In genomic region chr16:50313596-50314483, GRCh38 we compare ENCODE assay signal across 8 cellular contexts. TPM values are rescaled to one million over a fixed set of nuclear protein-coding genes. Genes with fewer than 3 reads are reported as not detected.
A peak's percentile ranks its signal among the peaks of the same experiment; 100 is the strongest.
DNase-seq lines count a peak whose midpoint lies in the region; ATAC-seq, FAIRE-seq and TF ChIP-seq lines count a peak whose summit lies in the region.

No MANE protein-coding gene starts in this region.

- BruUV-seq in K562 (replicated peaks; lab: Mats Ljungman, UMichigan), result no TSS peak

- no peaks in the 10 kb centered on the region for H3K9me3 Mint-ChIP-seq in T-helper 1 cell treated with Interleukin-12 subunit alpha and Interleukin-12 subunit beta and Interleukin-4 antibody, amounts not matched to agents 30 μg/mL and 1 μg/mL, for 36 hours
- H3K9me3 Mint-ChIP-seq in stimulated activated naive CD8-positive, alpha-beta T cell treated with anti-CD3 and anti-CD28 coated beads, Interleukin-15, amount 100 ng/mL, for 72 hours, result no peaks in the 10 kb centered on the region

- no peak overlapping the region for H3K27ac ChIP-seq in K562 (ENCODE audit: extremely low read depth, low read depth, low read length)

- CTCF ChIA-PET in K562 (lab: Yijun Ruan, JAX; ENCODE audit: low intra/inter-chr PET ratio), result no interaction called here

- ATAC-seq in K562, result peak; percentile 20; the same call in 2 of the 3 replicates
- ATAC-seq in stimulated activated naive CD8-positive, alpha-beta T cell treated with anti-CD3 and anti-CD28 coated beads, Interleukin-15, amount 100 ng/mL, for 72 hours, result peak; percentile 71
- ATAC-seq in GM18505 (IDR thresholded peaks at IDR 0.05; ENCODE audit: unreplicated experiment), result no peak

- H3K36me3 Mint-ChIP-seq in T-helper 1 cell treated with Interleukin-12 subunit alpha and Interleukin-12 subunit beta and Interleukin-4 antibody, amounts not matched to agents 30 μg/mL and 1 μg/mL, for 36 hours (ENCODE audit: low read depth), result peaks cover 53% of the 10 kb centered on the region

- H3K4me1 ChIP-seq in K562 (replicated peaks in 1 of 2; ENCODE audit: control insufficient read depth in 2 of 2, insufficient read depth in 2 of 2, low read length in 2 of 2), result peaks cover 0 to 17% of the 10 kb centered on the region in 2 experiments; a peak in 2 of 5 replicates

- in situ Hi-C loops in K562 (cut with MboI), result no loop called here

- no peaks in the 10 kb centered on the region for H3K79me2 ChIP-seq in K562 (ENCODE audit: control insufficient read depth, insufficient read depth, low read length)

- POLR2A ChIA-PET in K562 (lab: Yijun Ruan, JAX), result interaction anchor here (0.6 to 1.1 kb wide), 3 partner anchors 11 to 47 kb away, joined by 3 read pairs; no protein-coding TSS in a partner anchor

- peaks cover 28% of the 10 kb centered on the region for H3K4me1 Mint-ChIP-seq in T-helper 1 cell treated with Interleukin-12 subunit alpha and Interleukin-12 subunit beta and Interleukin-4 antibody, amounts not matched to agents 30 μg/mL and 1 μg/mL, for 36 hours (ENCODE audit: low read depth)
- peaks cover 36% of the 10 kb centered on the region for H3K4me1 Mint-ChIP-seq in stimulated activated naive CD8-positive, alpha-beta T cell treated with anti-CD3 and anti-CD28 coated beads, Interleukin-15, amount 100 ng/mL, for 72 hours

- peak overlapping the region in 1 of 2 experiments; percentile 17; a peak in 1 of 4 replicates for H3K9ac ChIP-seq in K562 (ENCODE audit: insufficient read depth in 1 of 2, low read depth in 2 of 2, low read length in 2 of 2)

- TF ChIP-seq POLR2A in K562 (conservative IDR thresholded peaks at IDR 0.05) (peak; percentile 50; the same call in 1 of the 2 replicates), GM18505 (IDR thresholded peaks at IDR 0.05; ENCODE audit: borderline replicate concordance, extremely low read depth, insufficient read depth, insufficient read length) (no peak)

- H3K27ac Mint-ChIP-seq in T-helper 1 cell treated with Interleukin-12 subunit alpha and Interleukin-12 subunit beta and Interleukin-4 antibody, amounts not matched to agents 30 μg/mL and 1 μg/mL, for 36 hours, result peak overlapping the region; percentile 85
- H3K27ac Mint-ChIP-seq in stimulated activated naive CD8-positive, alpha-beta T cell treated with anti-CD3 and anti-CD28 coated beads, Interleukin-15, amount 100 ng/mL, for 72 hours, result peak overlapping the region; percentile 79 to 93

- H3K9me1 ChIP-seq in K562 (ENCODE audit: control insufficient read depth, insufficient read depth, low read length), result no peaks in the 10 kb centered on the region

- H2AFZ ChIP-seq in K562 (ENCODE audit: low read depth, low read length), result no peak overlapping the region

- no peaks in the 10 kb centered on the region for H3K27me3 Mint-ChIP-seq in T-helper 1 cell treated with Interleukin-12 subunit alpha and Interleukin-12 subunit beta and Interleukin-4 antibody, amounts not matched to agents 30 μg/mL and 1 μg/mL, for 36 hours (ENCODE audit: low read depth)
- no peaks in the 10 kb centered on the region for H3K27me3 Mint-ChIP-seq in stimulated activated naive CD8-positive, alpha-beta T cell treated with anti-CD3 and anti-CD28 coated beads, Interleukin-15, amount 100 ng/mL, for 72 hours

- no peaks in the 10 kb centered on the region; the same call in 1 of the 2 replicates for H4K20me1 ChIP-seq in K562 (replicated peaks; ENCODE audit: control insufficient read depth, insufficient read depth, low read length)

- no peak overlapping the region for H3K4me3 ChIP-seq in K562

- WGBS in K562 (ENCODE audit: insufficient coverage, low coverage, missing lambda C conversion rate), result 83% methylated on average over 29 of the region's 31 CpGs

- TF ChIP-seq EP300 in K562 (IDR thresholded peaks at IDR 0.05; ENCODE audit: low read length), result no peak

- no peak overlapping the region for H3K4me2 ChIP-seq in K562 (ENCODE audit: insufficient read depth, low read length)

- no peak for DNase-seq in K562 (ENCODE audit: extremely low read depth in 1 of 4, low spot score in 3 of 4)
- DNase-seq in lung microvascular endothelial cell (ENCODE audit: low read depth in 2 of 2), result peak; percentile 71 to 76
- peak in 1 of 2 donors; percentile 31 for DNase-seq in stimulated activated naive CD8-positive, alpha-beta T cell treated with anti-CD3 and anti-CD28 coated beads, Interleukin-15, amount 100 ng/mL, for 72 hours
- DNase-seq in retina, result no peak
- DNase-seq in NCI-H2196 (lab: John Stamatoyannopoulos, UW; ENCODE audit: unreplicated experiment), result no peak
- no peak for DNase-seq in NCI-H1092 treated with DMSO at 0.1 percent for 48 hours (lab: John Stamatoyannopoulos, UW)

- no peak for TF ChIP-seq CTCF in K562 (IDR thresholded peaks at IDR 0.05 in 2 of 3, conservative IDR thresholded peaks at IDR 0.05 in 1 of 3; ENCODE audit: insufficient read depth in 2 of 3, low read depth in 1 of 3, low read length in 3 of 3)

- no peaks in the 10 kb centered on the region for H3K9me3 ChIP-seq in K562 (replicated peaks; ENCODE audit: control insufficient read depth, insufficient read depth, low read depth, low read length)

- peaks cover 98% of the 10 kb centered on the region for H3K36me3 ChIP-seq in K562 (ENCODE audit: control insufficient read depth, insufficient read depth, low read length)

- no peaks in the 10 kb centered on the region for H3K27me3 ChIP-seq in K562 (ENCODE audit: control insufficient read depth in 2 of 2, insufficient read depth in 2 of 2, low read length in 2 of 2)

- TF ChIP-seq RAD21 in K562 (CRISPR knock-in tag; conservative IDR thresholded peaks at IDR 0.05 in 1 of 2, IDR thresholded peaks at IDR 0.05 in 1 of 2), result no peak

- H3K4me3 Mint-ChIP-seq in T-helper 1 cell treated with Interleukin-12 subunit alpha and Interleukin-12 subunit beta and Interleukin-4 antibody, amounts not matched to agents 30 μg/mL and 1 μg/mL, for 36 hours, result peak overlapping the region; percentile 40
- peak overlapping the region in 1 of 2 donors; percentile 1 for H3K4me3 Mint-ChIP-seq in stimulated activated naive CD8-positive, alpha-beta T cell treated with anti-CD3 and anti-CD28 coated beads, Interleukin-15, amount 100 ng/mL, for 72 hours

- intact Hi-C loops in K562 (cut with micrococcal nuclease), result no loop called here

- peak; percentile 32 for FAIRE-seq in K562 (lab: Jason Lieb, UNC)

TF ChIP-seq in K562, 482 proteins besides CTCF, POLR2A, EP300 and RAD21 (continues in another document):
- TF ChIP-seq ZNF311 (CRISPR knock-in tag; IDR thresholded peaks at IDR 0.05) (no peak), SIN3B (IDR thresholded peaks at IDR 0.05; ENCODE audit: low read depth) (no peak), ZNF3 (CRISPR knock-in tag; IDR thresholded peaks at IDR 0.05) (no peak), ATF7 (IDR thresholded peaks at IDR 0.05) (no peak)

RNA-seq across cellular contexts. Expression of gene ADCY7, which starts 47.5 kb away (rescaled TPM):
- total RNA-seq in K562 (2011; cell fraction: chromatin; rRNA removed; ENCODE audit: low replicate concordance), result 155 and 371 TPM in 2 replicates
- 245 and 277 TPM in 2 replicates for total RNA-seq in K562 (2011; cell fraction: nucleolus; rRNA removed)
- 151 and 184 TPM in 2 replicates for total RNA-seq in K562 (2011; cell fraction: nucleoplasm; rRNA removed)
- 59.0 and 73.5 TPM in 2 replicates for total RNA-seq in K562 (2014; rRNA removed)
- 15.9 and 19.0 TPM in 2 replicates for total RNA-seq in K562 (2014; rRNA removed; fragmentation: Illumina TruSeq; extraction: Trizol)
- total RNA-seq in K562 (2015; rRNA removed; fragmentation: Illumina TruSeq; extraction: Trizol), result 28.6 and 29.9 TPM in 2 replicates
- total RNA-seq in K562 (2021), result 104 and 108 TPM in 2 replicates
- polyA plus RNA-seq in K562 (2011; rRNA removed), result 28.6 and 31.0 TPM in 2 replicates
- 19.2 and 48.3 TPM in 2 replicates for polyA plus RNA-seq in K562 (2011; cell fraction: cytosol; rRNA removed)
- 193 and 347 TPM in 2 replicates for polyA plus RNA-seq in K562 (2011; cell fraction: nucleus; rRNA removed)
- polyA plus RNA-seq in K562 (2012), result 53.4 and 59.6 TPM in 2 replicates
- 26.4 and 37.3 TPM in 2 replicates for polyA plus RNA-seq in K562 (2014; fragmentation: Illumina TruSeq; extraction: Trizol)
- polyA plus RNA-seq in K562 (2014; fragmentation: Nextera tagmentation; extraction: Ambion mirVana), result 1 to 10 TPM; 2.3 to 2.4 TPM
- polyA plus RNA-seq in K562 (2014; rRNA removed), result 49.4 and 64.0 TPM in 2 replicates
- 27.7 and 54.0 TPM in 2 replicates for polyA minus RNA-seq in K562 (2011; rRNA and poly(A)+ RNA removed)
- 42.4 and 51.4 TPM in 2 replicates for polyA minus RNA-seq in K562 (2011; cell fraction: cytosol; rRNA and poly(A)+ RNA removed)
- 109 TPM in 2 replicates for polyA minus RNA-seq in K562 (2011; cell fraction: nucleus; rRNA and poly(A)+ RNA removed)
- 3.1 and 4.8 TPM in 2 replicates for total RNA-seq in lung microvascular endothelial cell

RNA-seq across cellular contexts. Expression of gene BRD7, which starts 54.9 kb away (rescaled TPM):
- total RNA-seq in K562 (2011; cell fraction: chromatin; rRNA removed; ENCODE audit: low replicate concordance), result 29.1 and 47.8 TPM in 2 replicates
- total RNA-seq in K562 (2011; cell fraction: nucleolus; rRNA removed), result 16.5 and 17.9 TPM in 2 replicates
- total RNA-seq in K562 (2011; cell fraction: nucleoplasm; rRNA removed), result 26.1 and 42.0 TPM in 2 replicates
- 68.7 and 80.5 TPM in 2 replicates for total RNA-seq in K562 (2014; rRNA removed)
- 101 TPM in 2 replicates for total RNA-seq in K562 (2014; rRNA removed; fragmentation: Illumina TruSeq; extraction: Trizol)
- 82.3 and 90.0 TPM in 2 replicates for total RNA-seq in K562 (2015; rRNA removed; fragmentation: Illumina TruSeq; extraction: Trizol)
- total RNA-seq in K562 (2021), result 67.3 and 68.5 TPM in 2 replicates
- 77.9 and 95.9 TPM in 2 replicates for polyA plus RNA-seq in K562 (2011; rRNA removed)
- polyA plus RNA-seq in K562 (2011; cell fraction: cytosol; rRNA removed), result 13.9 and 27.6 TPM in 2 replicates
- 53.1 and 64.2 TPM in 2 replicates for polyA plus RNA-seq in K562 (2011; cell fraction: nucleus; rRNA removed)
- polyA plus RNA-seq in K562 (2012), result 53.8 and 86.1 TPM in 2 replicates
- 92.4 and 94.7 TPM in 2 replicates for polyA plus RNA-seq in K562 (2014; fragmentation: Illumina TruSeq; extraction: Trizol)
- polyA plus RNA-seq in K562 (2014; fragmentation: Nextera tagmentation; extraction: Ambion mirVana), result 10 to 100 TPM; 20.6 to 26.3 TPM
- polyA plus RNA-seq in K562 (2014; rRNA removed), result 54.7 and 59.7 TPM in 2 replicates
- 83.8 and 86.3 TPM in 2 replicates for polyA minus RNA-seq in K562 (2011; rRNA and poly(A)+ RNA removed)
- polyA minus RNA-seq in K562 (2011; cell fraction: cytosol; rRNA and poly(A)+ RNA removed), result 21.9 and 36.5 TPM in 2 replicates
- polyA minus RNA-seq in K562 (2011; cell fraction: nucleus; rRNA and poly(A)+ RNA removed), result 23.4 and 33.0 TPM in 2 replicates
- total RNA-seq in lung microvascular endothelial cell, result 31.8 and 42.3 TPM in 2 replicates

Comparison
In these comparisons a context has a peak if more than half of its experiments do, and no peak if none do; other contexts are left out.
1. DNase-seq: peak in lung microvascular endothelial cell (2 of 2); none in K562 (0 of 4), retina (single experiment), NCI-H2196 (single experiment) and NCI-H1092 treated with DMSO at 0.1 percent for 48 hours (single experiment).